In the genomic region with DNA sequence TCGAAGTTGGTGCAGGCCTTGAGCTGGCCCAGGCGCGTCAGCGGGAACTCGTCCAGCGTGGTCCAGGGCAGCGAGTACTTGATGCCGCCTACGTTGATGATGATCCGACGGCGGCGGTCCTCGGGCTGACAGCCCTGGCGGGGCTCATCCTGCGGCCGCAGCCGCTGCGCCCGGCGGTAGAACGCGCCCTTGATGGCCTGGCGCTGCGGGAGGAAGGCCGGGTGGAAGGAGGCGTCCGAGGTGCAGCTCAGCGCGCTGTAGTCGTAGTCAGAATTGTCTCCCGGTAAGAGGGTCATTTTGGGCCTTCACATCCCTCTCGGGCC, we compare ENCODE assay signal across 34 cellular contexts.
"Had no signal": no experiment of that assay in that cellular context is flagged by ENCODE, and none has a peak within 500 bp of the region (broad histone marks: within the 10 kb centered on the region; RNA-seq: fewer than 3 reads in every experiment).

No MANE protein-coding gene starts in this region.

- H3K4me2 ChIP-seq: KMS-11 had no signal

- H3K9me3 ChIP-seq: MG63 had no signal

- H3K4me3 ChIP-seq: MG63 had no signal

- H3K27me3 ChIP-seq: MG63 had no signal

- DNase-seq: Karpas-422, Kasumi-1, MG63, MM.1S, MV-4-11, NCI-H1048, NCI-H1092, NCI-H1092 treated with DMSO at 0.1 percent for 48 hours, NCI-H1105, NCI-H1105 treated with DMSO at 0.1 percent for 48 hours, NCI-H1417, NCI-H1417 treated with DMSO at 0.1 percent for 48 hours, NCI-H1436, NCI-H1436 treated with DMSO at 0.1 percent for 48 hours, NCI-H146, NCI-H1694, NCI-H1694 treated with DMSO at 0.1 percent for 48 hours, NCI-H187, NCI-H187 treated with DMSO at 0.1 percent for 48 hours, NCI-H1930, NCI-H2029, NCI-H2029 treated with DMSO at 0.1 percent for 48 hours, NCI-H2081, NCI-H2081 treated with DMSO at 0.1 percent for 48 hours, NCI-H2107, NCI-H2171, NCI-H2171 treated with DMSO at 0.1 percent for 48 hours, NCI-H2227 treated with DMSO at 0.1 percent for 48 hours, NCI-H226, NCI-H345, NCI-H446, NCI-H446 treated with DMSO at 0.1 percent for 48 hours, NCI-H510A had no signal

- H3K27ac ChIP-seq: KMS-11 had no signal

- H3K9ac ChIP-seq: KMS-11 had no signal
